28 cellular contexts compared by ENCODE assay signal in the genomic region with DNA sequence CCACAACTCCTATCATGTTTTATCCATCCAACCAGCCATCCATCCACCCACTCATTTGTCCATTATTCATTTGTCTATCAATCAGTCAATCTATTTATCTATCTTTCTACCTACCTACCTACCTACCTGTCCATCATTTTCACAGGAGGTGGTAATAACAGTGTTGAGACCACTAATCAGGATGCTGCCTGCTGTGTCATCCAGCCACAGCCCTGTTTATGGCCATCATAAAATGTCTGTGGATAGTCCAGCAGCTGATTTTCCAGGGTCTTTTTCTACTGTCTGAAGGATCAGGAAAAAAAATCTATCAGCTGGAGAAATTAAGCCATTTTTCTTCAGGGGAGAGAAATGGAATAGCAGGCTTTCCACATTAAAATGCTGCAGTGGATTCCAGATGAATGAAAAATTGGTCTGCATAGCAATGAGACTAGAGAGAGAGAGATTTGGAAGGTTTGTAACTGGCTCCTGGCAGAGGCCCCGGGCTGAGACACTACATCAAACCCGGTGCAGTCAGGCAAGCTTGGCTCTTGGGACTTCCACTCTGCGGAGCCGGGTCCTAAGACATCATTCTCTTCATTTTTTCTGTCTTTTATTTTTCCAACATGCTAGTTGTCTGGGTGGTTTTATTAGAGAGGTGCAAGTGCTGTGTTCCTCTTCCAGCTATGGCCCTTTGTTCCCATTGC. TPM values are rescaled to one million over a fixed set of nuclear protein-coding genes. Genes with fewer than 3 reads are reported as not detected.
DNase-seq lines count a peak whose midpoint lies in the region; ATAC-seq and TF ChIP-seq lines count a peak whose summit lies in the region.
"Had no signal": no experiment of that assay in that cellular context is flagged by ENCODE, and none has a peak within 500 bp of the region (broad histone marks: within the 10 kb centered on the region; RNA-seq: fewer than 3 reads in every experiment).

No MANE protein-coding gene starts in this region.

- TF ChIP-seq CTCF in brain (conservative IDR thresholded peaks at IDR 0.05): no peak
- no peak for TF ChIP-seq CTCF in uterus (IDR thresholded peaks at IDR 0.05)
- TF ChIP-seq CTCF in heart left ventricle (IDR thresholded peaks at IDR 0.05): no peak

- H3K9me3 Mint-ChIP-seq in brain: peaks cover 0 to 2% (median 0%) of the 10 kb centered on the region in 5 experiments
- H3K9me3 Mint-ChIP-seq: CD8-positive, alpha-beta memory T cell had no signal

- H3K4me1 Mint-ChIP-seq in brain: peaks cover 8% of the 10 kb centered on the region
- H3K4me1 Mint-ChIP-seq: CD14-positive monocyte; CD8-positive, alpha-beta memory T cell had no signal

- H3K27me3 Mint-ChIP-seq in brain: peaks cover 33% of the 10 kb centered on the region

- H3K36me3 Mint-ChIP-seq in brain: no peaks in the 10 kb centered on the region
- H3K36me3 Mint-ChIP-seq: CD14-positive monocyte; CD8-positive, alpha-beta memory T cell had no signal

- DNase-seq in NCI-H146 (lab: John Stamatoyannopoulos, UW) (peak; percentile 6), NCI-H146 treated with DMSO at 0.1 percent for 48 hours (lab: John Stamatoyannopoulos, UW; ENCODE audit: unreplicated experiment) (no peak), inferior parietal cortex (ENCODE audit: extremely low spot score) (peak; percentile 11), putamen (ENCODE audit: low spot score) (peak; percentile 48), kidney glomerular epithelial cell (lab: John Stamatoyannopoulos, UW) (no peak), uterus (no peak), heart left ventricle (no peak)
- DNase-seq: CD8-positive, alpha-beta memory T cell; DMS79 treated with DMSO at 0.1 percent for 48 hours; GF-D8; GM23248; IMR-90; KG1; MG63; NCI-H1105 treated with DMSO at 0.1 percent for 48 hours; NCI-H187; NCI-H2081 treated with DMSO at 0.1 percent for 48 hours; NCI-H2171 treated with DMSO at 0.1 percent for 48 hours; NCI-H524 treated with DMSO at 0.1 percent for 48 hours; NCI-H82; RPMI8226; SHP77 had no signal

- intact Hi-C loops in uterus (cut with DNase I; ENCODE audit: low total_unique reads) (no loop called here), heart left ventricle (cut with DNase I) (no loop called here)

- H3K4me3 Mint-ChIP-seq in brain: no peak overlapping the region
- H3K4me3 Mint-ChIP-seq: CD14-positive monocyte; CD8-positive, alpha-beta memory T cell had no signal

- H3K9me3 ChIP-seq in uterus: no peaks in the 10 kb centered on the region
- H3K9me3 ChIP-seq in heart left ventricle: no peaks in the 10 kb centered on the region
- H3K9me3 ChIP-seq: BE2C, HAP-1, MG63 had no signal

- H3K27me3 ChIP-seq in uterus (no peaks in the 10 kb centered on the region), heart left ventricle (peaks cover 0 to 17% (median 0%) of the 10 kb centered on the region in 9 donors)
- H3K27me3 ChIP-seq: BE2C, MG63 had no signal

- H3K36me3 ChIP-seq in uterus: no peaks in the 10 kb centered on the region
- no peaks in the 10 kb centered on the region for H3K36me3 ChIP-seq in heart left ventricle
- H3K36me3 ChIP-seq: BE2C, HAP-1, MG63 had no signal

- H3K27ac ChIP-seq in uterus: no peak overlapping the region
- no peak overlapping the region for H3K27ac ChIP-seq in heart left ventricle
- H3K27ac ChIP-seq: 22Rv1, GM23248 had no signal

- H3K4me3 ChIP-seq in uterus (no peak overlapping the region), heart left ventricle (no peak overlapping the region)
- H3K4me3 ChIP-seq: GM23248, HAP-1, MG63 had no signal

- TF ChIP-seq POLR2A in uterus (IDR thresholded peaks at IDR 0.05) (no peak), heart left ventricle (IDR thresholded peaks at IDR 0.05) (no peak)

- H3K4me1 ChIP-seq in uterus (no peaks in the 10 kb centered on the region), heart left ventricle (no peaks in the 10 kb centered on the region)
- H3K4me1 ChIP-seq: BE2C, HAP-1 had no signal

- peak overlapping the region in 3 of 5 experiments; percentile 20 to 93 (median 36) for H3K27ac Mint-ChIP-seq in brain
- H3K27ac Mint-ChIP-seq: CD8-positive, alpha-beta memory T cell had no signal

- ATAC-seq in heart left ventricle: no peak

- WGBS in heart left ventricle, 4 donors: 66 to 78% (median 76%) methylated on average over 4 of the region's 4 CpGs

RNA-seq across cellular contexts. Expression of gene BOD1L2, which starts 33.0 kb away (rescaled TPM):
- not detected for polyA plus RNA-seq in brain (ENCODE audit: insufficient read depth, low read depth, low replicate concordance)
- not detected for total RNA-seq in uterus
- not detected for total RNA-seq in heart left ventricle
- not detected for polyA plus RNA-seq in heart left ventricle
- total RNA-seq: CD8-positive, alpha-beta memory T cell; GM23248; IMR-90; SK-MEL-5 had no signal
- polyA plus RNA-seq: CD14-positive monocyte; CD8-positive, alpha-beta memory T cell; GM23248; IMR-90 had no signal

Comparison
In these comparisons a context has a peak if more than half of its experiments do, and no peak if none do; other contexts are left out.
1. DNase-seq: peak in NCI-H146 (single experiment), inferior parietal cortex (single experiment) and putamen (single experiment); none in NCI-H146 treated with DMSO at 0.1 percent for 48 hours (single experiment), kidney glomerular epithelial cell (single experiment), uterus (0 of 2) and heart left ventricle (0 of 5).